In genomic region chr11:68362801-68363379, GRCh38 we compare ENCODE assay signal across 16 cellular contexts. TPM values are rescaled to one million over a fixed set of nuclear protein-coding genes. Genes with fewer than 3 reads are reported as not detected.
DNase-seq lines count a peak whose midpoint lies in the region; ATAC-seq, FAIRE-seq and TF ChIP-seq lines count a peak whose summit lies in the region.
"Had no signal": no experiment of that assay in that cellular context is flagged by ENCODE, and none has a peak within 500 bp of the region (broad histone marks: within the 10 kb centered on the region; RNA-seq: fewer than 3 reads in every experiment).

No MANE protein-coding gene starts in this region.

- H3K4me3 Mint-ChIP-seq in stimulated activated naive CD8-positive, alpha-beta T cell treated with anti-CD3 and anti-CD28 coated beads, Interleukin-15, amount 100 ng/mL, for 72 hours = no peak overlapping the region

- H3K27ac ChIP-seq in esophagus muscularis mucosa (replicated peaks in 1 of 4) (peak overlapping the region; percentile 57 to 70 (median 62)), rectal smooth muscle tissue (ENCODE audit: low read depth, low read length) (peak overlapping the region; percentile 85)
- H3K27ac ChIP-seq: Peyer's patch had no signal

- H3K9me3 ChIP-seq in esophagus muscularis mucosa = no peaks in the 10 kb centered on the region
- H3K9me3 ChIP-seq: Peyer's patch had no signal

- no peak for TF ChIP-seq POLR2A in esophagus muscularis mucosa (IDR thresholded peaks at IDR 0.05; ENCODE audit: low read depth)
- TF ChIP-seq POLR2A in H54 (IDR thresholded peaks at IDR 0.05; ENCODE audit: low read depth, low read length) = no peak

- no peak overlapping the region for H3K9ac ChIP-seq in rectal smooth muscle tissue (ENCODE audit: low read length)

- WGBS in esophagus muscularis mucosa = 53% methylated on average over 15 of the region's 15 CpGs

- no peak for DNase-seq in stimulated activated naive CD8-positive, alpha-beta T cell treated with anti-CD3 and anti-CD28 coated beads, Interleukin-15, amount 100 ng/mL, for 72 hours
- no peak for DNase-seq in stimulated activated naive CD8-positive, alpha-beta T cell treated with anti-CD3 and anti-CD28 coated beads, Interleukin-15, Interleukin-2, amounts not matched to agents 100 U/mL and 50 U/mL, for 24 hours
- no peak for DNase-seq in esophagus muscularis mucosa (ENCODE audit: extremely low spot score)
- DNase-seq in H54 (ENCODE audit: insufficient read length, low spot score) = no peak
- DNase-seq: BE2C, DMS79, H7, KBM-7, NCI-H1092 treated with DMSO at 0.1 percent for 48 hours, NCI-H1436 treated with DMSO at 0.1 percent for 48 hours, NCI-H1930, NCI-H69, Peyer's patch had no signal

- H3K27me3 ChIP-seq in esophagus muscularis mucosa = no peaks in the 10 kb centered on the region
- no peaks in the 10 kb centered on the region for H3K27me3 ChIP-seq in rectal smooth muscle tissue (ENCODE audit: control insufficient read depth, insufficient read depth, low read length)
- H3K27me3 ChIP-seq: BE2C, Peyer's patch had no signal

- no peak for TF ChIP-seq CTCF in esophagus muscularis mucosa (IDR thresholded peaks at IDR 0.05)

- peak overlapping the region; percentile 46 to 48 for H3K27ac Mint-ChIP-seq in stimulated activated naive CD8-positive, alpha-beta T cell treated with anti-CD3 and anti-CD28 coated beads, Interleukin-15, amount 100 ng/mL, for 72 hours

- ATAC-seq in stimulated activated naive CD8-positive, alpha-beta T cell treated with anti-CD3 and anti-CD28 coated beads, Interleukin-15, amount 100 ng/mL, for 72 hours = no peak
- no peak for ATAC-seq in stimulated activated naive CD8-positive, alpha-beta T cell treated with anti-CD3 and anti-CD28 coated beads, Interleukin-15, Interleukin-2, amounts not matched to agents 100 U/mL and 50 U/mL, for 24 hours
- no peak for ATAC-seq in GM18511 (IDR thresholded peaks at IDR 0.05; ENCODE audit: unreplicated experiment)
- ATAC-seq in HG03108 (IDR thresholded peaks at IDR 0.05; ENCODE audit: unreplicated experiment) = no peak

- TF ChIP-seq EP300 in esophagus muscularis mucosa (IDR thresholded peaks at IDR 0.05) = no peak

- H3K27me3 Mint-ChIP-seq in stimulated activated naive CD8-positive, alpha-beta T cell treated with anti-CD3 and anti-CD28 coated beads, Interleukin-15, amount 100 ng/mL, for 72 hours = no peaks in the 10 kb centered on the region

- no peaks in the 10 kb centered on the region for H3K9me3 Mint-ChIP-seq in stimulated activated naive CD8-positive, alpha-beta T cell treated with anti-CD3 and anti-CD28 coated beads, Interleukin-15, amount 100 ng/mL, for 72 hours

- H3K4me1 ChIP-seq in esophagus muscularis mucosa (peaks cover 7 to 31% (median 27%) of the 10 kb centered on the region in 4 donors), rectal smooth muscle tissue (ENCODE audit: control insufficient read depth, insufficient read depth, low read length) (no peaks in the 10 kb centered on the region)
- H3K4me1 ChIP-seq: Peyer's patch had no signal

- H3K36me3 ChIP-seq in esophagus muscularis mucosa (peaks cover 15 to 71% (median 55%) of the 10 kb centered on the region in 4 donors), rectal smooth muscle tissue (ENCODE audit: control insufficient read depth, insufficient read depth, low read length) (peaks cover 2% of the 10 kb centered on the region)

- H3K4me3 ChIP-seq in esophagus muscularis mucosa (no peak overlapping the region), rectal smooth muscle tissue (ENCODE audit: low read length) (no peak overlapping the region)
- H3K4me3 ChIP-seq: Peyer's patch had no signal

- peaks cover 9% of the 10 kb centered on the region for H3K4me1 Mint-ChIP-seq in stimulated activated naive CD8-positive, alpha-beta T cell treated with anti-CD3 and anti-CD28 coated beads, Interleukin-15, amount 100 ng/mL, for 72 hours

- no peak for FAIRE-seq in H54 (lab: Jason Lieb, UNC)

- intact Hi-C loops in esophagus muscularis mucosa (cut with DNase I) = no loop called here

RNA-seq across cellular contexts. Expression of gene LRP5, which starts 50.5 kb away (rescaled TPM):
- 10 to 100 TPM; 34.0 to 78.4 (median 56.2) TPM for total RNA-seq in esophagus muscularis mucosa
